In the genomic region with DNA sequence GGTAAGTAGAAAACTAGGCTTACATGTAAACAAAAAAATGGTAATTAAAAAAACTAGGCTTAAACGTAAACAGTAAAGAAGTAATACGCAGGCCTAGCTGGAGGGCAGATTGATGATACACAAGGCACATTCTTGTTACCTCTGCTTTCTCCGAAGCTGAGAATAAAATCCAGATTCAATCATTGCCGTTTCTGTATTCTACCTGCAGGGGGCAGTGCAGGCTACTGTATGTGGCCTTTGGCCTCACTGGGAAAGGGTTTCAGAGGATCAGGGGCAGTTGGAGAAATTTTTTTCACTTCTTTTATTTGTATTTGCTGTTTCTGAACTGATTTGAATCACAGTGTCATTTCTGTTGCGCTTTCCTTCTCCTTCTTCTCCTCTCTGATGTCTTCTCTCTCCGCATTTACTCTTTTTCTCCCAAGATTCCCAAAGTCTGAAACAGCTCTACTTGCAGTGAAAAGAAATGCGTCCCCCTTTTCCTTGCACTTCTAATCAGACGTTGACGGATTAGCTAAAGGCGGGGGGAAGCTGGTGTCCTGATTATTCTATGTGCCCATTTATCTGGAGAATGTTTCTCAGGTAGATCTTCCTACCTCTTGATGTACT, we compare ENCODE assay signal across 1 cellular context.
TF ChIP-seq lines count a peak whose summit lies in the region.

No MANE protein-coding gene starts in this region.

TF ChIP-seq in GM12878, 131 proteins besides CTCF, POLR2A, EP300 and RAD21 (continued from another document):
- TF ChIP-seq, protein P1, sequence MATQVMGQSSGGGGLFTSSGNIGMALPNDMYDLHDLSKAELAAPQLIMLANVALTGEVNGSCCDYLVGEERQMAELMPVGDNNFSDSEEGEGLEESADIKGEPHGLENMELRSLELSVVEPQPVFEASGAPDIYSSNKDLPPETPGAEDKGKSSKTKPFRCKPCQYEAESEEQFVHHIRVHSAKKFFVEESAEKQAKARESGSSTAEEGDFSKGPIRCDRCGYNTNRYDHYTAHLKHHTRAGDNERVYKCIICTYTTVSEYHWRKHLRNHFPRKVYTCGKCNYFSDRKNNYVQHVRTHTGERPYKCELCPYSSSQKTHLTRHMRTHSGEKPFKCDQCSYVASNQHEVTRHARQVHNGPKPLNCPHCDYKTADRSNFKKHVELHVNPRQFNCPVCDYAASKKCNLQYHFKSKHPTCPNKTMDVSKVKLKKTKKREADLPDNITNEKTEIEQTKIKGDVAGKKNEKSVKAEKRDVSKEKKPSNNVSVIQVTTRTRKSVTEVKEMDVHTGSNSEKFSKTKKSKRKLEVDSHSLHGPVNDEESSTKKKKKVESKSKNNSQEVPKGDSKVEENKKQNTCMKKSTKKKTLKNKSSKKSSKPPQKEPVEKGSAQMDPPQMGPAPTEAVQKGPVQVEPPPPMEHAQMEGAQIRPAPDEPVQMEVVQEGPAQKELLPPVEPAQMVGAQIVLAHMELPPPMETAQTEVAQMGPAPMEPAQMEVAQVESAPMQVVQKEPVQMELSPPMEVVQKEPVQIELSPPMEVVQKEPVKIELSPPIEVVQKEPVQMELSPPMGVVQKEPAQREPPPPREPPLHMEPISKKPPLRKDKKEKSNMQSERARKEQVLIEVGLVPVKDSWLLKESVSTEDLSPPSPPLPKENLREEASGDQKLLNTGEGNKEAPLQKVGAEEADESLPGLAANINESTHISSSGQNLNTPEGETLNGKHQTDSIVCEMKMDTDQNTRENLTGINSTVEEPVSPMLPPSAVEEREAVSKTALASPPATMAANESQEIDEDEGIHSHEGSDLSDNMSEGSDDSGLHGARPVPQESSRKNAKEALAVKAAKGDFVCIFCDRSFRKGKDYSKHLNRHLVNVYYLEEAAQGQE (IDR thresholded peaks at IDR 0.05; ENCODE audit: low read depth, low read length), result no peak
- TF ChIP-seq SMC3 (IDR thresholded peaks at IDR 0.05; ENCODE audit: borderline replicate concordance, low read length) (peak; percentile 97), IKZF2 (IDR thresholded peaks at IDR 0.05) (0 out of 4 replicates have a peak, but pooled peaks of 1 of the 2 experiments have one; percentile 14), IKZF1 (conservative IDR thresholded peaks at IDR 0.05) (peak; percentile 27; the same call in 1 of the 2 replicates), KDM1A (IDR thresholded peaks at IDR 0.05; ENCODE audit: borderline replicate concordance) (no peak), YY1 (IDR thresholded peaks at IDR 0.05; ENCODE audit: low read depth, low read length) (0 out of 2 replicates have a peak, but pooled peaks have one; percentile 17), SUPT20H (IDR thresholded peaks at IDR 0.05; ENCODE audit: borderline replicate concordance, control insufficient read depth, low read depth, low read length) (no peak), BCL11A (IDR thresholded peaks at IDR 0.05; ENCODE audit: low read depth, low read length) (no peak), HDAC2 (IDR thresholded peaks at IDR 0.05) (no peak), E2F4 (IDR thresholded peaks at IDR 0.05; ENCODE audit: low read depth, low read length) (no peak), KAT2A (conservative IDR thresholded peaks at IDR 0.05; ENCODE audit: control insufficient read depth, low read depth, low read length) (no peak), MTA3 (IDR thresholded peaks at IDR 0.05; ENCODE audit: borderline replicate concordance, low read length) (no peak), RUNX3 (IDR thresholded peaks at IDR 0.05; ENCODE audit: low read length) (no peak), SP1 (IDR thresholded peaks at IDR 0.05; ENCODE audit: low read depth, low read length) (no peak), ZZZ3 (IDR thresholded peaks at IDR 0.05; ENCODE audit: control insufficient read depth, insufficient read length, low read depth) (no peak), RB1 (IDR thresholded peaks at IDR 0.05; ENCODE audit: borderline replicate concordance) (peak; percentile 54; the same call in 1 of the 2 replicates), MYB (IDR thresholded peaks at IDR 0.05; ENCODE audit: borderline replicate concordance, low read depth, low read length) (no peak), ZNF592 (IDR thresholded peaks at IDR 0.05) (0 out of 2 replicates have a peak, but pooled peaks have one; percentile 14), ELK1 (IDR thresholded peaks at IDR 0.05; ENCODE audit: low read depth, low read length) (no peak), NR2C1 (IDR thresholded peaks at IDR 0.05) (no peak), ZSCAN29 (IDR thresholded peaks at IDR 0.05) (no peak), ZNF207 (IDR thresholded peaks at IDR 0.05; ENCODE audit: borderline replicate concordance) (no peak), FOXM1 (IDR thresholded peaks at IDR 0.05; ENCODE audit: low read depth, low read length) (no peak; the same call in 1 of the 2 replicates)
- TF ChIP-seq, protein P2, sequence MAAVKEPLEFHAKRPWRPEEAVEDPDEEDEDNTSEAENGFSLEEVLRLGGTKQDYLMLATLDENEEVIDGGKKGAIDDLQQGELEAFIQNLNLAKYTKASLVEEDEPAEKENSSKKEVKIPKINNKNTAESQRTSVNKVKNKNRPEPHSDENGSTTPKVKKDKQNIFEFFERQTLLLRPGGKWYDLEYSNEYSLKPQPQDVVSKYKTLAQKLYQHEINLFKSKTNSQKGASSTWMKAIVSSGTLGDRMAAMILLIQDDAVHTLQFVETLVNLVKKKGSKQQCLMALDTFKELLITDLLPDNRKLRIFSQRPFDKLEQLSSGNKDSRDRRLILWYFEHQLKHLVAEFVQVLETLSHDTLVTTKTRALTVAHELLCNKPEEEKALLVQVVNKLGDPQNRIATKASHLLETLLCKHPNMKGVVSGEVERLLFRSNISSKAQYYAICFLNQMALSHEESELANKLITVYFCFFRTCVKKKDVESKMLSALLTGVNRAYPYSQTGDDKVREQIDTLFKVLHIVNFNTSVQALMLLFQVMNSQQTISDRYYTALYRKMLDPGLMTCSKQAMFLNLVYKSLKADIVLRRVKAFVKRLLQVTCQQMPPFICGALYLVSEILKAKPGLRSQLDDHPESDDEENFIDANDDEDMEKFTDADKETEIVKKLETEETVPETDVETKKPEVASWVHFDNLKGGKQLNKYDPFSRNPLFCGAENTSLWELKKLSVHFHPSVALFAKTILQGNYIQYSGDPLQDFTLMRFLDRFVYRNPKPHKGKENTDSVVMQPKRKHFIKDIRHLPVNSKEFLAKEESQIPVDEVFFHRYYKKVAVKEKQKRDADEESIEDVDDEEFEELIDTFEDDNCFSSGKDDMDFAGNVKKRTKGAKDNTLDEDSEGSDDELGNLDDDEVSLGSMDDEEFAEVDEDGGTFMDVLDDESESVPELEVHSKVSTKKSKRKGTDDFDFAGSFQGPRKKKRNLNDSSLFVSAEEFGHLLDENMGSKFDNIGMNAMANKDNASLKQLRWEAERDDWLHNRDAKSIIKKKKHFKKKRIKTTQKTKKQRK (IDR thresholded peaks at IDR 0.05; ENCODE audit: low read depth, low read length), result no peak
- TF ChIP-seq, protein P3, sequence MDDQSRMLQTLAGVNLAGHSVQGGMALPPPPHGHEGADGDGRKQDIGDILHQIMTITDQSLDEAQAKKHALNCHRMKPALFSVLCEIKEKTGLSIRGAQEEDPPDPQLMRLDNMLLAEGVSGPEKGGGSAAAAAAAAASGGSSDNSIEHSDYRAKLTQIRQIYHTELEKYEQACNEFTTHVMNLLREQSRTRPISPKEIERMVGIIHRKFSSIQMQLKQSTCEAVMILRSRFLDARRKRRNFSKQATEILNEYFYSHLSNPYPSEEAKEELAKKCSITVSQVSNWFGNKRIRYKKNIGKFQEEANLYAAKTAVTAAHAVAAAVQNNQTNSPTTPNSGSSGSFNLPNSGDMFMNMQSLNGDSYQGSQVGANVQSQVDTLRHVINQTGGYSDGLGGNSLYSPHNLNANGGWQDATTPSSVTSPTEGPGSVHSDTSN (IDR thresholded peaks at IDR 0.05; ENCODE audit: insufficient replicate concordance, low read depth, low read length), result no peak
- TF ChIP-seq, protein P4, sequence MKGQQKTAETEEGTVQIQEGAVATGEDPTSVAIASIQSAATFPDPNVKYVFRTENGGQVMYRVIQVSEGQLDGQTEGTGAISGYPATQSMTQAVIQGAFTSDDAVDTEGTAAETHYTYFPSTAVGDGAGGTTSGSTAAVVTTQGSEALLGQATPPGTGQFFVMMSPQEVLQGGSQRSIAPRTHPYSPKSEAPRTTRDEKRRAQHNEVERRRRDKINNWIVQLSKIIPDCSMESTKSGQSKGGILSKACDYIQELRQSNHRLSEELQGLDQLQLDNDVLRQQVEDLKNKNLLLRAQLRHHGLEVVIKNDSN (IDR thresholded peaks at IDR 0.05; ENCODE audit: borderline replicate concordance, extremely low read length, insufficient read depth, low read depth, low read length), result no peak
